Comparison of ENCODE assay signal across 40 cellular contexts in the genomic region with DNA sequence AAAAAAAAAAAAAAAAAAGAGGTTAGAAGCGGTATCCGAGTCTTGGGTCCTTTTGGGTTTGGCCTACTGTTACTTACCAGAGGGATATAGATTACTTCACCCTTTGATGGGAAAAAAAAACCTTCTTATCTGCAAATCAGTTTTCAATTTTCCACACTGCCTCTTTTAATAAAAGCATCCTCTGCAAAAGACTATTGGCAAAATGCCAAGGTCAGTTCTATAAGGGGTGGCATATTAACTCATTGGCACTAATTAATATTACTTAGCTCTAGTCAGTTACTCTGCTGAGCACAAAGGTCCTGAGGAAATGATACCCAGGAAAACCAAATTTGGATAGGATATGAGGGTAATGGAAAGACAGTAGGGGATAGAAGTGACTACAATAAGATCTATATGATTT. TPM values are rescaled to one million over a fixed set of nuclear protein-coding genes. Genes with fewer than 3 reads are reported as not detected.
"Had no signal": no experiment of that assay in that cellular context is flagged by ENCODE, and none has a peak within 500 bp of the region (broad histone marks: within the 10 kb centered on the region; RNA-seq: fewer than 3 reads in every experiment).

No MANE protein-coding gene starts in this region.

- DNase-seq: Karpas-422, Kasumi-1, MG63, MM.1S, MV-4-11, NCI-H1048, NCI-H1092, NCI-H1092 treated with DMSO at 0.1 percent for 48 hours, NCI-H1105, NCI-H1105 treated with DMSO at 0.1 percent for 48 hours, NCI-H1417, NCI-H1417 treated with DMSO at 0.1 percent for 48 hours, NCI-H1436, NCI-H1436 treated with DMSO at 0.1 percent for 48 hours, NCI-H146, NCI-H1694, NCI-H1694 treated with DMSO at 0.1 percent for 48 hours, NCI-H187, NCI-H187 treated with DMSO at 0.1 percent for 48 hours, NCI-H1930, NCI-H2029, NCI-H2029 treated with DMSO at 0.1 percent for 48 hours, NCI-H2081, NCI-H2081 treated with DMSO at 0.1 percent for 48 hours, NCI-H2107, NCI-H2171, NCI-H2171 treated with DMSO at 0.1 percent for 48 hours, NCI-H2227 treated with DMSO at 0.1 percent for 48 hours, NCI-H226, NCI-H345, NCI-H446, NCI-H446 treated with DMSO at 0.1 percent for 48 hours, NCI-H510A, NCI-H510A treated with DMSO at 0.1 percent for 48 hours, NCI-H524, NCI-H524 treated with DMSO at 0.1 percent for 48 hours, NCI-H526 had no signal

- H3K9me3 ChIP-seq: MG63 had no signal

- H3K27me3 ChIP-seq: MG63 had no signal

- H3K36me3 ChIP-seq: MG63 had no signal

- H3K4me3 ChIP-seq: MG63 had no signal

RNA-seq across cellular contexts. Expression of a gene that starts 44.3 kb away (rescaled TPM):
- total RNA-seq: LHCN-M2, M059J, MCF 10A had no signal
